In the genomic region with DNA sequence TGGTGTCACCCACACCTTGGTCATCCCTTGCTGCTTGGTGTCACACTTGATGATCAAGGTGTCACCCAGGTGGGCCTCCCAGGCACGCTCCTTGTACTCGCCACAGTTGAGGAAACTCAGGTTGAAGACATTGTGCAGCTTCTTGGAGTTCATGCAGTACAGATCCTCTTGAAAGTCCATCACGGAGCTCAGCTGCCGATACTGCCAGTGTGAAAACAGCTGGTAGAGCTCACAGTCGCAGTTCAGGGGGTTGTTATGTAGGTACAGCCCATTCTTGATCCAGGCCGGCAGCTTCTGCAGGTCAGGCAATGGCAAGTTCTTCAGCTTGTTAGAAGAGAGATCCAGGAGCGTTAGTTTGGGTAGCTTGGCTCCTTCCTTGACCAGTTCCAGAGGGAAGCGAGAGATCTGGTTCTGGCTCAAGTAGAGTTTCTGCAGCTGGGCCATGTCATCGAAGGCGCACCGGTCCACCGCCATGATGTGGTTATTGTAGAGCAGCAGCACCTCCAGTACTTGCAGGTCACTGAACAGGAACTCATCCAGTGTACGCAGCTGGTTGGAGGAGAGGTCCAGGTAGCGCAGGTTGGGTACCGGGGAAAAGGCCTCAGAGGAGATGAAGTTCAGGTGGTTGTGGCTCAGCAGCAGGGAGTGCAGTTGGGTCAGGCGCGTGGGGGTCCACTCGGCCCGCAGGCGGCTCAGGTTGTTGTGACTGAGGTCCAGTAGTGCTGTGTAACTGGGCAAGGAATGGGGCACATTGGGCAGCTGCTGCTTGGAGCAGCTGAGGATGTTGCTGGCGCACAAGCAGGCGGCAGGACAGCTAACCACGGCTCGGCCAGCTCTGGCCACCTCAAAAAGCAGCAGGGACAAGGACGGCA, we compare ENCODE assay signal across 15 cellular contexts. TPM values are rescaled to one million over a fixed set of nuclear protein-coding genes. Genes with fewer than 3 reads are reported as not detected.
DNase-seq lines count a peak whose midpoint lies in the region; ATAC-seq and TF ChIP-seq lines count a peak whose summit lies in the region.
"Had no signal": no experiment of that assay in that cellular context is flagged by ENCODE, and none has a peak within 500 bp of the region (broad histone marks: within the 10 kb centered on the region; RNA-seq: fewer than 3 reads in every experiment).

No MANE protein-coding gene starts in this region.

- H3K36me3 Mint-ChIP-seq in activated naive CD8-positive, alpha-beta T cell treated with anti-CD3 and anti-CD28 coated beads, Interleukin-2, amount 10 ng/mL, durations not matched to agents 7 days and 5 days = peaks cover 10% of the 10 kb centered on the region
- H3K36me3 Mint-ChIP-seq in naive thymus-derived CD4-positive, alpha-beta T cell = peaks cover 7 to 40% (median 26%) of the 10 kb centered on the region in 5 donors

- H3K4me1 ChIP-seq in heart right ventricle (peaks cover 0 to 18% (median 13%) of the 10 kb centered on the region in 9 donors), thoracic aorta (ENCODE audit: control insufficient read depth in 1 of 2, low read depth in 2 of 2) (peaks cover 9 to 16% of the 10 kb centered on the region in 2 donors)
- peaks cover 29 to 59% of the 10 kb centered on the region in 2 donors for H3K4me1 ChIP-seq in naive thymus-derived CD4-positive, alpha-beta T cell (ENCODE audit: control insufficient read depth in 2 of 2, insufficient read depth in 2 of 2, low read length in 2 of 2)

- DNase-seq in heart right ventricle (no peak), Right ventricle myocardium inferior (ENCODE audit: missing footprints) (no peak), thoracic aorta (ENCODE audit: low spot score) (no peak), COR-L47 (lab: John Stamatoyannopoulos, UW) (no peak), NCI-H187 (lab: John Stamatoyannopoulos, UW) (no peak)
- no peak for DNase-seq in activated naive CD8-positive, alpha-beta T cell treated with anti-CD3 and anti-CD28 coated beads, Interleukin-2, amount 10 ng/mL, durations not matched to agents 7 days and 5 days
- DNase-seq in naive thymus-derived CD4-positive, alpha-beta T cell = no peak
- DNase-seq in stimulated activated CD4-positive, alpha-beta T cell treated with anti-CD3 and anti-CD28 coated beads, Interleukin-2, amount 100 ng/mL, for 48 hours = no peak
- DNase-seq: anterior cingulate cortex, mucosa of descending colon, NCI-H1105 treated with DMSO at 0.1 percent for 48 hours, NCI-H526 treated with DMSO at 0.1 percent for 48 hours, spleen had no signal

- H3K9me3 ChIP-seq in heart right ventricle (no peaks in the 10 kb centered on the region), thoracic aorta (no peaks in the 10 kb centered on the region)
- peaks cover 0 to 19% (median 0%) of the 10 kb centered on the region in 3 experiments for H3K9me3 ChIP-seq in naive thymus-derived CD4-positive, alpha-beta T cell (ENCODE audit: control insufficient read depth in 2 of 3, low read length in 3 of 3)
- H3K9me3 ChIP-seq: mucosa of descending colon, spleen had no signal

- 86 to 90% methylated on average over 25 of the region's 25 CpGs for WGBS in heart right ventricle, 2 donors

- H3K27ac Mint-ChIP-seq in activated naive CD8-positive, alpha-beta T cell treated with anti-CD3 and anti-CD28 coated beads, Interleukin-2, amount 10 ng/mL, durations not matched to agents 7 days and 5 days = peak overlapping the region; percentile 64
- H3K27ac Mint-ChIP-seq in naive thymus-derived CD4-positive, alpha-beta T cell = peak overlapping the region in 8 of 9 donors; percentile 88 to 99 (median 96)

- H3K36me3 ChIP-seq in heart right ventricle = peaks cover 0 to 21% (median 0%) of the 10 kb centered on the region in 9 donors
- H3K36me3 ChIP-seq in naive thymus-derived CD4-positive, alpha-beta T cell (ENCODE audit: control insufficient read depth in 2 of 3, insufficient read depth in 3 of 3, low read length in 3 of 3) = peaks cover 0 to 30% (median 0%) of the 10 kb centered on the region in 3 experiments
- no peaks in the 10 kb centered on the region for H3K36me3 ChIP-seq in thoracic aorta

- intact Hi-C loops in heart right ventricle (cut with DNase I) = no loop called here
- intact Hi-C loops in Right ventricle myocardium inferior (cut with DNase I) = no loop called here
- intact Hi-C loops in naive thymus-derived CD4-positive, alpha-beta T cell (cut with micrococcal nuclease) = loop anchor here in 1 of 2 donors (10.0 kb wide), 1 partner anchor 543 kb away; a partner anchor contains a TSS

- peak in 3 of 8 donors; percentile 5 to 8 (median 6) for ATAC-seq in heart right ventricle
- ATAC-seq in Right ventricle myocardium inferior = no peak
- no peak for ATAC-seq in activated naive CD8-positive, alpha-beta T cell treated with anti-CD3 and anti-CD28 coated beads, Interleukin-2, amount 10 ng/mL, durations not matched to agents 7 days and 5 days (ENCODE audit: low read depth)
- ATAC-seq in naive thymus-derived CD4-positive, alpha-beta T cell = no peak
- no peak for ATAC-seq in thoracic aorta (ENCODE audit: insufficient number of reproducible peaks, low FRiP score, low read depth)

- peak overlapping the region; percentile 83 for H3K4me3 Mint-ChIP-seq in activated naive CD8-positive, alpha-beta T cell treated with anti-CD3 and anti-CD28 coated beads, Interleukin-2, amount 10 ng/mL, durations not matched to agents 7 days and 5 days
- H3K4me3 Mint-ChIP-seq in naive thymus-derived CD4-positive, alpha-beta T cell = peak overlapping the region; percentile 84 to 95 (median 92)

- H3K27ac ChIP-seq in heart right ventricle (peak overlapping the region in 2 of 10 donors; percentile 53 to 78), thoracic aorta (no peak overlapping the region)
- peak overlapping the region; percentile 81 for H3K27ac ChIP-seq in naive thymus-derived CD4-positive, alpha-beta T cell (ENCODE audit: low read depth, low read length)

- TF ChIP-seq CTCF in heart right ventricle (IDR thresholded peaks at IDR 0.05) = no peak
- no peak for TF ChIP-seq CTCF in thoracic aorta (IDR thresholded peaks at IDR 0.05)

- POLR2A ChIA-PET in activated naive CD8-positive, alpha-beta T cell treated with anti-CD3 and anti-CD28 coated beads, Interleukin-2, amount 10 ng/mL, durations not matched to agents 7 days and 5 days (lab: Charles Lee) = interaction anchor here (1.2 to 1.9 kb wide), 3 partner anchors 20 to 24 kb away, joined by 4 to 14 read pairs (median 6); no protein-coding TSS in a partner anchor
- POLR2A ChIA-PET in naive thymus-derived CD4-positive, alpha-beta T cell (lab: Charles Lee) = interaction anchor here (1.2 to 29.8 kb wide), 3 partner anchors 14 to 522 kb away, joined by 4 to 520 read pairs (median 478); a partner anchor contains a TSS

- H3K9me3 Mint-ChIP-seq in activated naive CD8-positive, alpha-beta T cell treated with anti-CD3 and anti-CD28 coated beads, Interleukin-2, amount 10 ng/mL, durations not matched to agents 7 days and 5 days = no peaks in the 10 kb centered on the region
- peaks cover 0 to 41% (median 5%) of the 10 kb centered on the region in 11 donors for H3K9me3 Mint-ChIP-seq in naive thymus-derived CD4-positive, alpha-beta T cell

- H3K27me3 ChIP-seq in heart right ventricle = peaks cover 0 to 5% (median 0%) of the 10 kb centered on the region in 7 donors
- no peaks in the 10 kb centered on the region for H3K27me3 ChIP-seq in naive thymus-derived CD4-positive, alpha-beta T cell (ENCODE audit: control insufficient read depth in 2 of 2, insufficient read depth in 2 of 2, low read length in 2 of 2)
- no peaks in the 10 kb centered on the region for H3K27me3 ChIP-seq in thoracic aorta (replicated peaks; ENCODE audit: insufficient read depth)

- peak overlapping the region in 7 of 10 donors; percentile 68 to 84 (median 76) for H3K4me3 ChIP-seq in heart right ventricle
- H3K4me3 ChIP-seq in naive thymus-derived CD4-positive, alpha-beta T cell (ENCODE audit: low read length) = peak overlapping the region; percentile 75
- peak overlapping the region; percentile 90 for H3K4me3 ChIP-seq in thoracic aorta

- CTCF ChIA-PET in naive thymus-derived CD4-positive, alpha-beta T cell (lab: Charles Lee) = interaction anchor here (0.5 to 32.6 kb wide), 4 partner anchors 15 to 501 kb away, joined by 3 to 1240 read pairs (median 210); a partner anchor contains a TSS

- H3K27me3 Mint-ChIP-seq in activated naive CD8-positive, alpha-beta T cell treated with anti-CD3 and anti-CD28 coated beads, Interleukin-2, amount 10 ng/mL, durations not matched to agents 7 days and 5 days = peaks cover 22% of the 10 kb centered on the region
- H3K27me3 Mint-ChIP-seq in naive thymus-derived CD4-positive, alpha-beta T cell = peaks cover 0 to 44% (median 0%) of the 10 kb centered on the region in 5 donors

- peaks cover 50% of the 10 kb centered on the region for H3K4me1 Mint-ChIP-seq in activated naive CD8-positive, alpha-beta T cell treated with anti-CD3 and anti-CD28 coated beads, Interleukin-2, amount 10 ng/mL, durations not matched to agents 7 days and 5 days
- H3K4me1 Mint-ChIP-seq in naive thymus-derived CD4-positive, alpha-beta T cell = peaks cover 45 to 82% (median 77%) of the 10 kb centered on the region in 7 donors

RNA-seq across cellular contexts. Expression of a gene that starts 1.3 kb away (rescaled TPM):
- total RNA-seq in heart right ventricle (10 to 100 TPM; 11.9 to 16.6 (median 14.7) TPM), Right ventricle myocardium inferior (18.3 TPM), thoracic aorta (10 to 100 TPM in 1 of 2 donors, 1 to 10 TPM in 1; 7.8 to 16.0 TPM)
- 1 to 10 TPM; 2.8 to 4.0 TPM for polyA plus RNA-seq in heart right ventricle
- total RNA-seq in activated naive CD8-positive, alpha-beta T cell treated with anti-CD3 and anti-CD28 coated beads, Interleukin-2, amount 10 ng/mL, durations not matched to agents 7 days and 5 days = 1 to 10 TPM; 8.2 to 9.4 TPM
- 10 to 100 TPM in 3 of 5 experiments, 1 to 10 TPM in 2; 2.9 to 42.2 (median 17.7) TPM for total RNA-seq in naive thymus-derived CD4-positive, alpha-beta T cell
- 10 to 100 TPM; 17.4 to 36.2 TPM for polyA plus RNA-seq in naive thymus-derived CD4-positive, alpha-beta T cell

RNA-seq across cellular contexts. Expression of a gene that starts 14.3 kb away (rescaled TPM):
- total RNA-seq in heart right ventricle = 1 to 10 TPM; 3.3 to 7.6 (median 4.5) TPM
- polyA plus RNA-seq in heart right ventricle = 1 to 10 TPM; 3.0 to 3.6 TPM
- total RNA-seq in Right ventricle myocardium inferior = 5.8 TPM
- total RNA-seq in activated naive CD8-positive, alpha-beta T cell treated with anti-CD3 and anti-CD28 coated beads, Interleukin-2, amount 10 ng/mL, durations not matched to agents 7 days and 5 days = 10 to 100 TPM; 24.3 to 25.1 TPM
- 10 to 100 TPM; 19.6 to 41.5 (median 24.1) TPM for total RNA-seq in naive thymus-derived CD4-positive, alpha-beta T cell
- 10 to 100 TPM; 13.5 to 25.3 TPM for polyA plus RNA-seq in naive thymus-derived CD4-positive, alpha-beta T cell
- total RNA-seq in thoracic aorta = 10 to 100 TPM in 1 of 2 donors, 1 to 10 TPM in 1; 9.5 to 16.5 TPM

RNA-seq across cellular contexts. Expression of a gene that starts 24.5 kb away (rescaled TPM):
- total RNA-seq in heart right ventricle (1 to 10 TPM; 1.8 to 3.0 (median 2.5) TPM), Right ventricle myocardium inferior (2.5 TPM), thoracic aorta (1 to 10 TPM; 3.1 to 7.7 TPM)
- polyA plus RNA-seq in heart right ventricle = 10 to 100 TPM in 1 of 2 donors, 1 to 10 TPM in 1; 3.2 to 11.4 TPM
- 10 to 100 TPM; 10.4 to 12.4 TPM for total RNA-seq in activated naive CD8-positive, alpha-beta T cell treated with anti-CD3 and anti-CD28 coated beads, Interleukin-2, amount 10 ng/mL, durations not matched to agents 7 days and 5 days
- total RNA-seq in naive thymus-derived CD4-positive, alpha-beta T cell = 10 to 100 TPM; 10.5 to 12.8 (median 11.7) TPM
- 10 to 100 TPM in 1 of 2 donors, 1 to 10 TPM in 1; 4.9 to 15.2 TPM for polyA plus RNA-seq in naive thymus-derived CD4-positive, alpha-beta T cell

RNA-seq across cellular contexts. Expression of a gene that starts 31.4 kb away (rescaled TPM):
- total RNA-seq in heart right ventricle (1 to 10 TPM in 1 of 10 donors, under 1 TPM in 7, not detected in 2; 0.11 to 1.0 (median 0.31) TPM), Right ventricle myocardium inferior (not detected), thoracic aorta (not detected)
- polyA plus RNA-seq in heart right ventricle = not detected
- total RNA-seq in activated naive CD8-positive, alpha-beta T cell treated with anti-CD3 and anti-CD28 coated beads, Interleukin-2, amount 10 ng/mL, durations not matched to agents 7 days and 5 days = under 1 TPM in 1 of 2 experiments, not detected in 1; 0.39 TPM
- under 1 TPM; 0.05 to 0.58 (median 0.42) TPM for total RNA-seq in naive thymus-derived CD4-positive, alpha-beta T cell
- polyA plus RNA-seq in naive thymus-derived CD4-positive, alpha-beta T cell = under 1 TPM in 1 of 2 donors, not detected in 1; 0.45 TPM
- total RNA-seq: HT1080, spleen had no signal
- polyA plus RNA-seq: BJ, spleen had no signal

RNA-seq across cellular contexts. Expression of a gene that starts 40.2 kb away (rescaled TPM):
- 1 to 10 TPM; 2.1 to 3.6 (median 2.8) TPM for total RNA-seq in heart right ventricle
- polyA plus RNA-seq in heart right ventricle = 1 to 10 TPM; 1.6 to 2.2 TPM
- 2.3 TPM for total RNA-seq in Right ventricle myocardium inferior
- total RNA-seq in activated naive CD8-positive, alpha-beta T cell treated with anti-CD3 and anti-CD28 coated beads, Interleukin-2, amount 10 ng/mL, durations not matched to agents 7 days and 5 days = 1 to 10 TPM; 8.0 to 8.2 TPM
- 1 to 10 TPM; 4.9 to 9.3 (median 7.0) TPM for total RNA-seq in naive thymus-derived CD4-positive, alpha-beta T cell
- 1 to 10 TPM; 7.2 to 7.7 TPM for polyA plus RNA-seq in naive thymus-derived CD4-positive, alpha-beta T cell
- 1 to 10 TPM; 5.4 to 9.3 TPM for total RNA-seq in thoracic aorta
